11 cellular contexts compared by ENCODE assay signal in the genomic region with DNA sequence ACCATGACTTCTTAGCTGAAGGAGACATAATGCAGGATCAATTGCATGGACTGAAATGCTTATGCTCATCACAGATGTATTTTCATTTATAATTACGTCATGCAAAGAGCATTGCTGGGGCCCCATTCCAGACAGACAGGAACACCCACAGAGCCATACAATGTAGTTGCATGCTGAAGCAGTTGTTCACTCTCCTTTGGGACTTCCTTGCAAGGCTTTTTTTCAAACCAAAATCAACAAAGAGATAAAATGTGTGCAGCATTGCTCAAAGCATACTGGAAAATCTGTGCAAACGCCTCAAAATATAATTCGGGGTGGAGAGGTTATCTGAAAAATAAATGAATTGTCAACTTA.
DNase-seq lines count a peak whose midpoint lies in the region; ATAC-seq and TF ChIP-seq lines count a peak whose summit lies in the region.
"Had no signal": no experiment of that assay in that cellular context is flagged by ENCODE, and none has a peak within 500 bp of the region (broad histone marks: within the 10 kb centered on the region; RNA-seq: fewer than 3 reads in every experiment).

No MANE protein-coding gene starts in this region.

- H3K4me1 ChIP-seq in right atrium auricular region: peaks cover 0 to 18% of the 10 kb centered on the region in 2 donors
- peaks cover 21% of the 10 kb centered on the region for H3K4me1 ChIP-seq in adipocyte (ENCODE audit: control insufficient read depth, insufficient read depth, low read length)

- ATAC-seq in left ventricle myocardium superior: peak; percentile 66
- no peak for ATAC-seq in HG03159 (IDR thresholded peaks at IDR 0.05; ENCODE audit: unreplicated experiment)
- ATAC-seq in HG02970 (IDR thresholded peaks at IDR 0.05; ENCODE audit: low FRiP score, unreplicated experiment): no peak

- H3K9me3 ChIP-seq in right atrium auricular region (peaks cover 0 to 16% of the 10 kb centered on the region in 2 donors), adipocyte (ENCODE audit: control insufficient read depth, low read length) (peaks cover 10% of the 10 kb centered on the region)

- no peaks in the 10 kb centered on the region for H3K36me3 ChIP-seq in right atrium auricular region
- no peaks in the 10 kb centered on the region for H3K36me3 ChIP-seq in adipocyte (ENCODE audit: control insufficient read depth, insufficient read depth, low read length, severe bottlenecking)

- H3K9ac ChIP-seq in adipocyte (ENCODE audit: low read length): no peak overlapping the region

- H3K27me3 ChIP-seq in right atrium auricular region: no peaks in the 10 kb centered on the region
- peaks cover 5% of the 10 kb centered on the region for H3K27me3 ChIP-seq in adipocyte (replicated peaks; ENCODE audit: control insufficient read depth, insufficient read depth, low read length)
- H3K27me3 ChIP-seq: dorsolateral prefrontal cortex had no signal

- no peak overlapping the region for H3K27ac ChIP-seq in right atrium auricular region
- H3K27ac ChIP-seq: dorsolateral prefrontal cortex, skin epidermis had no signal

- no peak overlapping the region for H3K4me3 ChIP-seq in right atrium auricular region
- H3K4me3 ChIP-seq in adipocyte (ENCODE audit: low read length): no peak overlapping the region
- H3K4me3 ChIP-seq in foreskin fibroblast (ENCODE audit: low read depth in 1 of 2, low read length in 2 of 2): no peak overlapping the region
- H3K4me3 ChIP-seq: dorsolateral prefrontal cortex, skin epidermis had no signal

- TF ChIP-seq CTCF in right atrium auricular region (IDR thresholded peaks at IDR 0.05): no peak
- TF ChIP-seq CTCF in foreskin fibroblast (IDR thresholded peaks at IDR 0.05; ENCODE audit: low read depth, low read length): no peak

- intact Hi-C loops in left ventricle myocardium superior (cut with micrococcal nuclease): no loop called here

- DNase-seq in left ventricle myocardium superior (no peak), right atrium auricular region (ENCODE audit: low spot score) (no peak), adipocyte (ENCODE audit: low read depth) (peak; percentile 91), foreskin fibroblast (peak; percentile 19 to 65), smooth muscle cell of the brain vasculature (ENCODE audit: low read depth, low spot score) (peak; percentile 86)
- DNase-seq in stimulated activated naive CD4-positive, alpha-beta T cell treated with Interleukin-2 at 50 U/mL for 16 hours (lab: John Stamatoyannopoulos, UW): no peak
- DNase-seq: activated naive CD4-positive, alpha-beta T cell treated with anti-CD3 and anti-CD28 coated beads, Interleukin-2, amount 50 U/mL, for 16 hours; dorsolateral prefrontal cortex had no signal

Comparison
In these comparisons a context has a peak if more than half of its experiments do, and no peak if none do; other contexts are left out.
1. DNase-seq: peak in adipocyte (single experiment), foreskin fibroblast (2 of 2) and smooth muscle cell of the brain vasculature (single experiment); none in left ventricle myocardium superior (single experiment), right atrium auricular region (single experiment) and stimulated activated naive CD4-positive, alpha-beta T cell treated with Interleukin-2 at 50 U/mL for 16 hours (single experiment).